Comparison of ENCODE assay signal across 8 cellular contexts in genomic region chr6:83536034-83536646, GRCh38. TPM values are rescaled to one million over a fixed set of nuclear protein-coding genes. Genes with fewer than 3 reads are reported as not detected.
A peak's percentile ranks its signal among the peaks of the same experiment; 100 is the strongest.
DNase-seq lines count a peak whose midpoint lies in the region; ATAC-seq and TF ChIP-seq lines count a peak whose summit lies in the region.

No MANE protein-coding gene starts in this region.

- 45 to 46% methylated on average over 5 of the region's 5 CpGs for WGBS in esophagus squamous epithelium, 2 donors

- H3K4me3 ChIP-seq in esophagus squamous epithelium (no peak overlapping the region), parathyroid adenoma (ENCODE audit: low read depth, low read length) (no peak overlapping the region)

- H3K36me3 Mint-ChIP-seq in activated CD4-positive, alpha-beta T cell treated with anti-CD3 and anti-CD28 coated beads, Interleukin-2, amount 10 ng/mL, durations not matched to agents 24 days and 14 days (ENCODE audit: low read depth), result no peaks in the 10 kb centered on the region

- no peak overlapping the region for H3K4me2 ChIP-seq in parathyroid adenoma (ENCODE audit: low read length)

- no peaks in the 10 kb centered on the region for H3K79me2 ChIP-seq in parathyroid adenoma

- H3K4me1 ChIP-seq in esophagus squamous epithelium, result no peaks in the 10 kb centered on the region
- H3K4me1 ChIP-seq in parathyroid adenoma, result no peaks in the 10 kb centered on the region

- intact Hi-C loops in activated CD4-positive, alpha-beta T cell treated with anti-CD3 and anti-CD28 coated beads, Interleukin-2, amount 10 ng/mL, durations not matched to agents 24 days and 14 days (cut with micrococcal nuclease), result loop anchor here (1.0 kb wide), 1 partner anchor 315 kb away; no protein-coding TSS in a partner anchor
- intact Hi-C loops in esophagus squamous epithelium (cut with DNase I), result no loop called here

- peaks cover 4% of the 10 kb centered on the region for H3K27me3 Mint-ChIP-seq in activated CD4-positive, alpha-beta T cell treated with anti-CD3 and anti-CD28 coated beads, Interleukin-2, amount 10 ng/mL, durations not matched to agents 24 days and 14 days

- peak in 5 of 6 experiments; percentile 12 to 66 (median 39) for TF ChIP-seq CTCF in esophagus squamous epithelium (IDR thresholded peaks at IDR 0.05)
- peak; percentile 71 for TF ChIP-seq CTCF in parathyroid adenoma (IDR thresholded peaks at IDR 0.05)

- no peak overlapping the region for H3K27ac Mint-ChIP-seq in activated CD4-positive, alpha-beta T cell treated with anti-CD3 and anti-CD28 coated beads, Interleukin-2, amount 10 ng/mL, durations not matched to agents 24 days and 14 days

- H3K9me3 ChIP-seq in esophagus squamous epithelium (no peaks in the 10 kb centered on the region), parathyroid adenoma (ENCODE audit: control insufficient read depth, low read length) (no peaks in the 10 kb centered on the region)

- H3K4me1 Mint-ChIP-seq in activated CD4-positive, alpha-beta T cell treated with anti-CD3 and anti-CD28 coated beads, Interleukin-2, amount 10 ng/mL, durations not matched to agents 24 days and 14 days, result no peaks in the 10 kb centered on the region

- DNase-seq in NCI-H524 (lab: John Stamatoyannopoulos, UW) (peak; percentile 21 to 57), NCI-H524 treated with DMSO at 0.1 percent for 48 hours (lab: John Stamatoyannopoulos, UW) (no peak), LHCN-M2 (ENCODE audit: low read depth) (peak; percentile 45), esophagus squamous epithelium (lab: John Stamatoyannopoulos, UW) (no peak), NCI-H446 treated with DMSO at 0.1 percent for 48 hours (lab: John Stamatoyannopoulos, UW) (no peak)
- peak; percentile 81 for DNase-seq in activated CD4-positive, alpha-beta T cell treated with anti-CD3 and anti-CD28 coated beads, Interleukin-2, amount 10 ng/mL, durations not matched to agents 24 days and 14 days

- H3K27ac ChIP-seq in esophagus squamous epithelium (no peak overlapping the region), parathyroid adenoma (no peak overlapping the region)

- peak overlapping the region; percentile 19 for H2AFZ ChIP-seq in parathyroid adenoma

- H3K36me3 ChIP-seq in esophagus squamous epithelium, result no peaks in the 10 kb centered on the region
- no peaks in the 10 kb centered on the region for H3K36me3 ChIP-seq in parathyroid adenoma (ENCODE audit: control insufficient read depth, insufficient read depth, low read length)

- peak; percentile 84 for ATAC-seq in GM21360 (IDR thresholded peaks at IDR 0.05; ENCODE audit: unreplicated experiment)

- no peak for TF ChIP-seq POLR2A in esophagus squamous epithelium (IDR thresholded peaks at IDR 0.05)

- H3K27me3 ChIP-seq in esophagus squamous epithelium (no peaks in the 10 kb centered on the region), parathyroid adenoma (ENCODE audit: control insufficient read depth, insufficient read depth, low read length) (no peaks in the 10 kb centered on the region)

- no peaks in the 10 kb centered on the region for H3K9me3 Mint-ChIP-seq in activated CD4-positive, alpha-beta T cell treated with anti-CD3 and anti-CD28 coated beads, Interleukin-2, amount 10 ng/mL, durations not matched to agents 24 days and 14 days

- H3K4me3 Mint-ChIP-seq in activated CD4-positive, alpha-beta T cell treated with anti-CD3 and anti-CD28 coated beads, Interleukin-2, amount 10 ng/mL, durations not matched to agents 24 days and 14 days, result no peak overlapping the region

- no peak overlapping the region for H3K9ac ChIP-seq in parathyroid adenoma

RNA-seq across cellular contexts. Expression of gene PRSS35, which starts 23.8 kb away (rescaled TPM):
- total RNA-seq in LHCN-M2 (2014; rRNA removed) (0.40 TPM in 1 of 2 replicates, not detected in the other), esophagus squamous epithelium (not detected)
- polyA plus RNA-seq in LHCN-M2 (2012), result 0.16 TPM
- not detected in 2 replicates for total RNA-seq in activated CD4-positive, alpha-beta T cell treated with anti-CD3 and anti-CD28 coated beads, Interleukin-2, amount 10 ng/mL, durations not matched to agents 24 days and 14 days

Comparison
In these comparisons a context has a peak if more than half of its experiments do, and no peak if none do; other contexts are left out.
1. DNase-seq: peak in NCI-H524 (2 of 2), LHCN-M2 (single experiment) and activated CD4-positive, alpha-beta T cell treated with anti-CD3 and anti-CD28 coated beads, Interleukin-2, amount 10 ng/mL, durations not matched to agents 24 days and 14 days (single experiment); none in NCI-H524 treated with DMSO at 0.1 percent for 48 hours (single experiment), esophagus squamous epithelium (single experiment) and NCI-H446 treated with DMSO at 0.1 percent for 48 hours (single experiment).